Comparison of ENCODE assay signal across 1 cellular context in genomic region chr2:96529376-96530143, GRCh38.
TF ChIP-seq lines count a peak whose summit lies in the region.

No MANE protein-coding gene starts in this region.

TF ChIP-seq in H1, 55 proteins besides CTCF, POLR2A, EP300 and RAD21:
- no peak for TF ChIP-seq NRF1 (IDR thresholded peaks at IDR 0.05; ENCODE audit: low read depth, low read length)
- no peak for TF ChIP-seq GTF2F1 (IDR thresholded peaks at IDR 0.05; ENCODE audit: borderline replicate concordance, low read depth, low read length)
- no peak for TF ChIP-seq GABPA (IDR thresholded peaks at IDR 0.05; ENCODE audit: borderline replicate concordance, insufficient read depth, low read length)
- no peak for TF ChIP-seq RXRA (IDR thresholded peaks at IDR 0.05; ENCODE audit: insufficient read depth, low read depth, low read length)
- TF ChIP-seq CHD7 (IDR thresholded peaks at IDR 0.05; ENCODE audit: insufficient replicate concordance, low read length) = no peak
- no peak for TF ChIP-seq TCF12 (IDR thresholded peaks at IDR 0.05; ENCODE audit: low read depth, low read length)
- no peak for TF ChIP-seq PHF8 (conservative IDR thresholded peaks at IDR 0.05; ENCODE audit: low read depth, low read length)
- no peak for TF ChIP-seq SRF (IDR thresholded peaks at IDR 0.05; ENCODE audit: low read depth, low read length)
- TF ChIP-seq RBBP5 (IDR thresholded peaks at IDR 0.05; ENCODE audit: borderline replicate concordance, low read depth, low read length) = no peak
- TF ChIP-seq JUND (IDR thresholded peaks at IDR 0.05; ENCODE audit: low read length) = no peak
- no peak for TF ChIP-seq HDAC2 (IDR thresholded peaks at IDR 0.05; ENCODE audit: borderline replicate concordance in 1 of 2, low read depth in 2 of 2, low read length in 2 of 2)
